16 cellular contexts compared by ENCODE assay signal in genomic region chr10:126240483-126240882, GRCh38.
DNase-seq lines count a peak whose midpoint lies in the region; ATAC-seq, FAIRE-seq and TF ChIP-seq lines count a peak whose summit lies in the region.
"Had no signal": no experiment of that assay in that cellular context is flagged by ENCODE, and none has a peak within 500 bp of the region (broad histone marks: within the 10 kb centered on the region; RNA-seq: fewer than 3 reads in every experiment).

No MANE protein-coding gene starts in this region.

- intact Hi-C loops in PC-3 (cut with micrococcal nuclease), result no loop called here

- H3K9me2 ChIP-seq in PC-3 (replicated peaks; ENCODE audit: low read length), result no peaks in the 10 kb centered on the region

- no peak overlapping the region for H3K4me3 ChIP-seq in PC-3 (ENCODE audit: low read length)
- H3K4me3 ChIP-seq: ascending aorta, BLaER1, lung had no signal

- no peak for TF ChIP-seq CTCF in PC-3 (conservative IDR thresholded peaks at IDR 0.05; ENCODE audit: low read depth, low read length)

- peak; percentile 28 for DNase-seq in DMS79 treated with DMSO at 0.1 percent for 48 hours (lab: John Stamatoyannopoulos, UW)
- DNase-seq in NCI-H69 (lab: John Stamatoyannopoulos, UW), result peak; percentile 31
- peak; percentile 36 to 41 for DNase-seq in frontal cortex (ENCODE audit: low spot score in 2 of 2)
- peak; percentile 88 for DNase-seq in pons (ENCODE audit: low spot score)
- no peak for DNase-seq in NCI-H1930 (lab: John Stamatoyannopoulos, UW)
- DNase-seq in PC-3, result no peak
- DNase-seq: activated B cell treated with CpG ODN at 0.5 μM for 24 hours; activated T-cell treated with anti-CD3 and anti-CD28 coated beads, Interleukin-2, amount 50 U/mL, for 72 hours; GDM1; NCI-H2081; stimulated activated CD4-positive, alpha-beta T cell treated with anti-CD3 and anti-CD28 coated beads, Interleukin-4, amount 100 ng/mL, for 24 hours had no signal

- no peaks in the 10 kb centered on the region for H4K20me1 ChIP-seq in PC-3 (ENCODE audit: low read length)
- H4K20me1 ChIP-seq: BLaER1 had no signal

- H3K9ac ChIP-seq in PC-3 (ENCODE audit: low read length), result no peak overlapping the region
- H3K9ac ChIP-seq: BLaER1 had no signal

- FAIRE-seq in frontal cortex (lab: Jason Lieb, UNC), result no peak

- no peaks in the 10 kb centered on the region for H3F3A ChIP-seq in PC-3 (ENCODE audit: low read length, unreplicated experiment)

- no peaks in the 10 kb centered on the region for H3K27me3 ChIP-seq in PC-3 (ENCODE audit: low read length)
- H3K27me3 ChIP-seq: ascending aorta, BLaER1 had no signal

- H3K79me2 ChIP-seq in PC-3 (ENCODE audit: low read length), result no peaks in the 10 kb centered on the region

- H3K36me3 ChIP-seq in PC-3 (ENCODE audit: low read depth, low read length), result no peaks in the 10 kb centered on the region
- H3K36me3 ChIP-seq: ascending aorta, BLaER1 had no signal

- H3K27ac ChIP-seq in PC-3 (ENCODE audit: low read length), result no peak overlapping the region
- H3K27ac ChIP-seq: ascending aorta, BLaER1 had no signal

- peaks cover 3% of the 10 kb centered on the region; the same call in 1 of the 2 replicates for H3K4me1 ChIP-seq in PC-3 (ENCODE audit: insufficient read depth, low read length)
- H3K4me1 ChIP-seq: ascending aorta, BLaER1 had no signal

- H2AFZ ChIP-seq in PC-3 (ENCODE audit: low read length), result no peak overlapping the region

- no TSS peak for BruUV-seq in PC-3 (replicated peaks; lab: Mats Ljungman, UMichigan)

- H3K4me2 ChIP-seq in PC-3 (ENCODE audit: low read length), result no peak overlapping the region
- H3K4me2 ChIP-seq: BLaER1 had no signal

- CTCF ChIA-PET in PC-3 (lab: Charles Lee), result no interaction called here

- H3K9me3 ChIP-seq in PC-3 (ENCODE audit: low read length), result no peaks in the 10 kb centered on the region
- H3K9me3 ChIP-seq: ascending aorta had no signal

- POLR2A ChIA-PET in PC-3 (lab: Charles Lee; ENCODE audit: unreplicated experiment), result no interaction called here

- ATAC-seq in HG03135 (IDR thresholded peaks at IDR 0.05; ENCODE audit: unreplicated experiment), result no peak
- no peak for ATAC-seq in PC-3
- ATAC-seq in GM18909 (IDR thresholded peaks at IDR 0.05; ENCODE audit: poor library complexity, unreplicated experiment), result no peak
- ATAC-seq: activated T-cell treated with anti-CD3 and anti-CD28 coated beads, Interleukin-2, amount 50 U/mL, for 72 hours had no signal

Comparison
In these comparisons a context has a peak if more than half of its experiments do, and no peak if none do; other contexts are left out.
1. DNase-seq: peak in DMS79 treated with DMSO at 0.1 percent for 48 hours (single experiment), NCI-H69 (single experiment), frontal cortex (2 of 2) and pons (single experiment); none in NCI-H1930 (0 of 2) and PC-3 (single experiment).